In the genomic region with DNA sequence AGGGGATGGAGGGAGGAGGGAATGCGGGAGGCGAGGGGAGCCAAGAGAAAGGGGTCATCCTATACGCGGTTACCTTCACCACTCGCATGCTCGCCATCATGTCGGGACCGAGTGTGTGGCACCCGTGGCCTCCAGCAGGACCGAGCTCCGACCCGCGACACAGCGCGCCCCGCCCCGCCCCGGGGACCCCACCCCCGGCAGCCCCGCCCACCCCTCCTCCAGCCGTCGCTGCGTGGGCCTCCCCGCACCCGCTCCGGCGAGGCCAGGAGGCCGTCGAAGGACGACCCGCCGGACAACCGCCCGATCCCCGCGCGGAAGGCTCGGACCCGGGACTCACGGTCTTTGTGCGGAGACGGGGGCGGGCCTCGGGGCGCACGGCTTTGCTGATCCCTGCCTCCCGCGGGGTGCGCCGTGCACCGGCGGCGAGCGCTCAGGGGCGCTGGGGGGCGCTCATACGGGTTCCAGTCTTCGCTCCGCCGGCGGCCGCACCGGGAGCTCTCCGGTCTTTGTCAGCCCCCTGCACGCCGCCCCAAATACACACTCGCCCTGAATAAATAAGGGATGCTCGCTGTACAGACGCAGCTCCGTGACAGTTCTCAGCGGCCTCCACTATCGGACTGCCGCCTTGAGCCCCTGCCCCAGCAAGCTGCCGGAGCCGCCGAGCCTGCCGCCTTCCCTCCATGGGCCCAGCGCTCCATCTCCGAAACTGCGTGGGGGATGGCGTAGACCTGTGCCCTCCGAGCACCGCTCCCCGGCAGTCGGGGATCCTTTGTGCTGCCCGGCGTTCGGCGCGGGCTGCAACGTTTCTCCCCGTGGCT, we compare ENCODE assay signal across 8 cellular contexts. TPM values are rescaled to one million over a fixed set of nuclear protein-coding genes. Genes with fewer than 3 reads are reported as not detected.
A peak's percentile ranks its signal among the peaks of the same experiment; 100 is the strongest.
DNase-seq lines count a peak whose midpoint lies in the region; ATAC-seq and TF ChIP-seq lines count a peak whose summit lies in the region.

A gene (minus strand): TSS at position 161 of the 818 bp plus-strand sequence. CDS start 61 bp downstream, at position 100.

- peak within 1 kb of the TSS; percentile 62 for H3K4me2 ChIP-seq in SU-DHL-6 (ENCODE audit: low read depth, low read length, poor library complexity, severe bottlenecking)

- 1% methylated on average over 28 to 92 of the region's 92 CpGs for WGBS in heart left ventricle, 4 donors

- peak within 1 kb of the TSS; percentile 61 for H3K9ac ChIP-seq in SU-DHL-6 (ENCODE audit: low read length)

- ATAC-seq in GM21367 (IDR thresholded peaks at IDR 0.05; ENCODE audit: unreplicated experiment) (peak; percentile 68), heart left ventricle (peak in 3 of 4 donors; percentile 80 to 87 (median 85)), upper lobe of right lung (peak; percentile 92)

- TF ChIP-seq POLR2A in heart left ventricle (IDR thresholded peaks at IDR 0.05): no peak

- H3K4me3 ChIP-seq in SU-DHL-6 (ENCODE audit: insufficient read depth, low read length, poor library complexity, severe bottlenecking): peak within 1 kb of the TSS; percentile 67
- peak within 1 kb of the TSS; percentile 57 to 96 (median 78) for H3K4me3 ChIP-seq in heart left ventricle
- H3K4me3 ChIP-seq in upper lobe of right lung: peak within 1 kb of the TSS; percentile 96

- intact Hi-C loops in heart left ventricle (cut with DNase I): loop anchor here (1.0 to 10.0 kb wide), 7 partner anchors 71 to 947 kb away; a partner anchor contains a TSS
- intact Hi-C loops in posterior cingulate gyrus (cut with DNase I): loop anchor here (1.0 to 5.0 kb wide), 2 partner anchors 35 to 77 kb away; a partner anchor contains a TSS
- intact Hi-C loops in upper lobe of right lung (cut with DNase I): loop anchor here (5.0 kb wide), 1 partner anchor 75 kb away; no protein-coding TSS in a partner anchor

- H3F3A ChIP-seq in SU-DHL-6 (ENCODE audit: insufficient read depth): peaks cover 7% of the 10 kb centered on the region; the same call in 1 of the 2 replicates

- TF ChIP-seq CTCF in SU-DHL-6 (IDR thresholded peaks at IDR 0.05; ENCODE audit: insufficient read depth, low read length, poor library complexity, severe bottlenecking) (peak; percentile 97), heart left ventricle (IDR thresholded peaks at IDR 0.05) (peak in 7 of 12 donors; percentile 81 to 94 (median 86)), upper lobe of right lung (IDR thresholded peaks at IDR 0.05) (no peak)

- peak; percentile 55 for DNase-seq in DMS79 treated with DMSO at 0.1 percent for 48 hours (lab: John Stamatoyannopoulos, UW)
- peak in 58 of 76 experiments; percentile 7 to 85 (median 46) for DNase-seq in HUDEP-2 (lab: John Stamatoyannopoulos, UW; ENCODE audit: unreplicated experiment in 76 of 76)
- DNase-seq in activated naive CD8-positive, alpha-beta T cell treated with anti-CD3 and anti-CD28 coated beads, Interleukin-2, amount 50 U/mL, for 16 hours (ENCODE audit: low read depth, low spot score): peak; percentile 83
- peak; percentile 56 to 90 (median 85) for DNase-seq in heart left ventricle
- DNase-seq in posterior cingulate gyrus: peak; percentile 51 to 96 (median 80)
- peak; percentile 92 for DNase-seq in upper lobe of right lung

- H3K79me2 ChIP-seq in SU-DHL-6 (ENCODE audit: insufficient read depth, low read length): no peaks in the 10 kb centered on the region

- no peaks in the 10 kb centered on the region for H3K9me3 ChIP-seq in SU-DHL-6 (ENCODE audit: insufficient read depth, low read length)
- no peaks in the 10 kb centered on the region for H3K9me3 ChIP-seq in heart left ventricle
- H3K9me3 ChIP-seq in upper lobe of right lung: no peaks in the 10 kb centered on the region

- H3K9me2 ChIP-seq in SU-DHL-6 (replicated peaks; ENCODE audit: insufficient read depth, low read length): no peaks in the 10 kb centered on the region

- no peaks in the 10 kb centered on the region for H3K36me3 ChIP-seq in SU-DHL-6 (ENCODE audit: low read length)
- H3K36me3 ChIP-seq in heart left ventricle: peaks cover 0 to 16% (median 0%) of the 10 kb centered on the region in 9 donors
- H3K36me3 ChIP-seq in upper lobe of right lung: no peaks in the 10 kb centered on the region

- H3K4me1 ChIP-seq in heart left ventricle: peaks cover 0 to 65% (median 14%) of the 10 kb centered on the region in 12 donors
- peaks cover 12% of the 10 kb centered on the region for H3K4me1 ChIP-seq in upper lobe of right lung

- H3K27me3 ChIP-seq in SU-DHL-6 (ENCODE audit: low read length) (no peaks in the 10 kb centered on the region), heart left ventricle (no peaks in the 10 kb centered on the region), upper lobe of right lung (no peaks in the 10 kb centered on the region)

- H3K27ac ChIP-seq in SU-DHL-6 (ENCODE audit: low read depth, low read length) (0 out of 2 replicates have a peak within 1 kb of the TSS, but pooled peaks have one; percentile 24), heart left ventricle (peak within 1 kb of the TSS; percentile 61 to 94 (median 84)), upper lobe of right lung (peak within 1 kb of the TSS; percentile 89)

- H4K20me1 ChIP-seq in SU-DHL-6 (ENCODE audit: low read depth, low read length): no peaks in the 10 kb centered on the region

- peak within 1 kb of the TSS; percentile 82 for H2AFZ ChIP-seq in SU-DHL-6 (ENCODE audit: low read depth, low read length, severe bottlenecking)

RNA-seq across cellular contexts. Expression of the gene that starts here (rescaled TPM):
- 100 to 1,000 TPM in 1 of 9 donors, 10 to 100 TPM in 8; 11.2 to 175 (median 14.5) TPM for total RNA-seq in heart left ventricle
- 10 to 100 TPM; 10.2 to 16.4 TPM for polyA plus RNA-seq in heart left ventricle
- 120 TPM for total RNA-seq in upper lobe of right lung

Comparison
In these comparisons a context has a peak if more than half of its experiments do, and no peak if none do; other contexts are left out.
1. Peak in every context shown above with its lines: DNase-seq, ATAC-seq, H3K4me3 ChIP-seq and H3K27ac ChIP-seq.
2. H3K27ac ChIP-seq: peak in every context shown above with its lines; median percentile 89 in upper lobe of right lung; 84 in heart left ventricle; 24 in SU-DHL-6.